8 cellular contexts compared by ENCODE assay signal in the genomic region with DNA sequence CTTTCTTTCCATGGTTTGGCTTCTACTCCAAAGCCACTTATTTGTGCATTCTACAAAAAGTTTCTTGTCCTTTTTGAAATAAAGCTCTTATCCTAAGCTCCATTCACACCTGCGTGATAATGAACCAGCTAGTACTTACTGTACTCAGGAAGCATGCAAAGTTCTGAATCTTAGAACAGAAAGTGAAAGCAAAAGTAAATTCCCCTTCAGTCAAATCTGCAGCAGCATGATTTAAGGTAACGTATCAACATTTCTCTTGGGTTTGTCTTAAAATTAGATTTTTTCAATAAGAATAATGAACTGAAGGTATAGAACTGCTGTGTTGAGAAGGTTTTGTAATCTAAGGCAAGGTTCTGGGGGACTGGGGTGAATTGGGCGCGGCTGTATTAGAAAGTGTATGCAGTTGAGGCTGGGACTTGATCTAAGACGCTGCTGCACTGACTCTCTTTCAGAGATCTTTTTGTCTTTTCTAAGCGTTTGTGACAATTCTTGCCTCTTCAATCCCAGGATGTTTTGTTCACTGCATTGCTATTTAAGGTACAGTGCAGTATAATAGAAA. TPM values are rescaled to one million over a fixed set of nuclear protein-coding genes. Genes with fewer than 3 reads are reported as not detected.
A peak's percentile ranks its signal among the peaks of the same experiment; 100 is the strongest.
DNase-seq lines count a peak whose midpoint lies in the region; ATAC-seq and TF ChIP-seq lines count a peak whose summit lies in the region.

TSS of gene ERAP2 (plus strand) at position 209 of the 559 bp plus-strand sequence. CDS start 3,186 bp downstream, outside the sequence.

- intact Hi-C loops in activated CD4-positive, alpha-beta memory T cell treated with anti-CD3 and anti-CD28 coated beads for 36 hours (cut with micrococcal nuclease), result loop anchor here (1.0 to 10.0 kb wide), 8 partner anchors 9 to 912 kb away; partner anchors contain the start of genes CAST and ELL2

- no peaks in the 10 kb centered on the region for H3K9me2 ChIP-seq in GM23338 (ENCODE audit: insufficient read depth)
- H3K9me2 ChIP-seq in Loucy (replicated peaks; ENCODE audit: low read depth, low read length), result no peaks in the 10 kb centered on the region

- H3F3A ChIP-seq in GM23338 (replicated peaks; ENCODE audit: low read depth) (no peaks in the 10 kb centered on the region), Loucy (ENCODE audit: low read depth) (no peaks in the 10 kb centered on the region; the same call in 1 of the 2 replicates)

- H3K4me1 ChIP-seq in GM23338 (ENCODE audit: insufficient read depth) (no peaks in the 10 kb centered on the region; the same call in 1 of the 2 replicates), Loucy (ENCODE audit: insufficient read depth, low read length, poor library complexity, severe bottlenecking) (peaks cover 75% of the 10 kb centered on the region)

- no peak for ATAC-seq in GM23338

- no peak within 1 kb of the TSS for H3K4me2 ChIP-seq in GM23338
- peak within 1 kb of the TSS; percentile 88 for H3K4me2 ChIP-seq in Loucy (ENCODE audit: low read depth, low read length, poor library complexity, severe bottlenecking)

- H3K79me2 ChIP-seq in GM23338 (replicated peaks; ENCODE audit: insufficient read depth), result no peaks in the 10 kb centered on the region
- H3K79me2 ChIP-seq in Loucy (ENCODE audit: insufficient read depth, low read length), result peaks cover 39% of the 10 kb centered on the region

- no peaks in the 10 kb centered on the region for H3K27me3 Mint-ChIP-seq in GM23338 (ENCODE audit: insufficient read depth, low read depth, poor library complexity)
- no peaks in the 10 kb centered on the region for H3K27me3 Mint-ChIP-seq in activated CD4-positive, alpha-beta memory T cell treated with anti-CD3 and anti-CD28 coated beads for 36 hours
- no peaks in the 10 kb centered on the region for H3K27me3 Mint-ChIP-seq in osteocyte (ENCODE audit: unreplicated experiment)

- H3K36me3 Mint-ChIP-seq in GM23338 (ENCODE audit: low read depth), result no peaks in the 10 kb centered on the region
- H3K36me3 Mint-ChIP-seq in activated CD4-positive, alpha-beta memory T cell treated with anti-CD3 and anti-CD28 coated beads for 36 hours, result peaks cover 15% of the 10 kb centered on the region
- H3K36me3 Mint-ChIP-seq in osteocyte (ENCODE audit: unreplicated experiment), result peaks cover 18% of the 10 kb centered on the region

- TF ChIP-seq CTCF in GM23338 (conservative IDR thresholded peaks at IDR 0.05; ENCODE audit: low read depth in 2 of 2) (no peak), Loucy (conservative IDR thresholded peaks at IDR 0.05; ENCODE audit: low read length) (no peak), fibroblast of pulmonary artery (IDR thresholded peaks at IDR 0.05; ENCODE audit: low read length, missing control alignments) (no peak), osteocyte (IDR thresholded peaks at IDR 0.05) (no peak)

- no peaks in the 10 kb centered on the region for H3K36me3 ChIP-seq in GM23338 (ENCODE audit: insufficient read depth)
- no peaks in the 10 kb centered on the region for H3K36me3 ChIP-seq in Loucy (ENCODE audit: insufficient read depth, low read length)

- H3K4me3 Mint-ChIP-seq in GM23338, result no peak within 1 kb of the TSS
- H3K4me3 Mint-ChIP-seq in activated CD4-positive, alpha-beta memory T cell treated with anti-CD3 and anti-CD28 coated beads for 36 hours, result peak within 1 kb of the TSS; percentile 96
- H3K4me3 Mint-ChIP-seq in osteocyte (ENCODE audit: unreplicated experiment), result peak within 1 kb of the TSS; percentile 87

- H3K9me3 Mint-ChIP-seq in GM23338 (no peaks in the 10 kb centered on the region), osteocyte (ENCODE audit: unreplicated experiment) (no peaks in the 10 kb centered on the region)
- H3K9me3 Mint-ChIP-seq in activated CD4-positive, alpha-beta memory T cell treated with anti-CD3 and anti-CD28 coated beads for 36 hours, result no peaks in the 10 kb centered on the region

- H2AFZ ChIP-seq in GM23338, result peak within 1 kb of the TSS; percentile 60
- H2AFZ ChIP-seq in Loucy (ENCODE audit: low read length), result peak within 1 kb of the TSS; percentile 72

- H4K20me1 ChIP-seq in GM23338 (replicated peaks; ENCODE audit: insufficient read depth), result no peaks in the 10 kb centered on the region
- no peaks in the 10 kb centered on the region for H4K20me1 ChIP-seq in Loucy (ENCODE audit: insufficient read depth, low read length, poor library complexity, severe bottlenecking)

- no peaks in the 10 kb centered on the region for H3K27me3 ChIP-seq in GM23338 (ENCODE audit: insufficient read depth)
- H3K27me3 ChIP-seq in Loucy (ENCODE audit: insufficient read depth, low read length, poor library complexity, severe bottlenecking), result no peaks in the 10 kb centered on the region

- no peaks in the 10 kb centered on the region for H3K9me3 ChIP-seq in Loucy (ENCODE audit: insufficient read depth, low read depth, low read length)

- peaks cover 8% of the 10 kb centered on the region; the same call in 2 of the 3 replicates for H3K4me1 Mint-ChIP-seq in GM23338
- peaks cover 63% of the 10 kb centered on the region for H3K4me1 Mint-ChIP-seq in activated CD4-positive, alpha-beta memory T cell treated with anti-CD3 and anti-CD28 coated beads for 36 hours (ENCODE audit: low read depth)
- H3K4me1 Mint-ChIP-seq in osteocyte (ENCODE audit: unreplicated experiment), result peaks cover 30% of the 10 kb centered on the region

- POLR2A ChIA-PET in activated CD4-positive, alpha-beta memory T cell treated with anti-CD3 and anti-CD28 coated beads for 36 hours (lab: Charles Lee), result interaction anchor here (1.3 to 5.0 kb wide), 9 partner anchors 9 to 307 kb away, joined by 3 to 32 read pairs (median 6); partner anchors contain the start of genes ERAP1, LNPEP and RIOK2

- DNase-seq in NCI-H2107 treated with DMSO at 0.1 percent for 48 hours (lab: John Stamatoyannopoulos, UW; ENCODE audit: unreplicated experiment), result peak; percentile 23
- DNase-seq in NCI-H2107 (lab: John Stamatoyannopoulos, UW), result no peak
- DNase-seq in GM23338 (ENCODE audit: low spot score), result peak; percentile 14
- peak; percentile 30 for DNase-seq in activated CD4-positive, alpha-beta memory T cell treated with anti-CD3 and anti-CD28 coated beads for 36 hours
- peak; percentile 56 for DNase-seq in fibroblast of pulmonary artery (ENCODE audit: low read depth)
- DNase-seq in osteocyte (ENCODE audit: extremely low spot score, unreplicated experiment), result no peak
- no peak for DNase-seq in NCI-H128 (lab: John Stamatoyannopoulos, UW; ENCODE audit: unreplicated experiment)

- H3K27ac ChIP-seq in GM23338 (ENCODE audit: low read depth), result no peak within 1 kb of the TSS

- H3K4me3 ChIP-seq in GM23338, result no peak within 1 kb of the TSS
- H3K4me3 ChIP-seq in Loucy (ENCODE audit: low read length, poor library complexity, severe bottlenecking), result peak within 1 kb of the TSS; percentile 88
- H3K4me3 ChIP-seq in fibroblast of pulmonary artery (replicated peaks; ENCODE audit: low read depth, low read length), result peak within 1 kb of the TSS; percentile 55

- peak within 1 kb of the TSS; percentile 85 for H3K9ac ChIP-seq in Loucy (ENCODE audit: low read depth, low read length, poor library complexity, severe bottlenecking)

- CTCF ChIA-PET in activated CD4-positive, alpha-beta memory T cell treated with anti-CD3 and anti-CD28 coated beads for 36 hours (lab: Charles Lee), result interaction anchor here (0.7 to 1.8 kb wide), 10 partner anchors 9 to 285 kb away, joined by 3 to 7 read pairs (median 4); partner anchors contain the start of gene LNPEP

- no peak within 1 kb of the TSS for H3K27ac Mint-ChIP-seq in GM23338
- H3K27ac Mint-ChIP-seq in activated CD4-positive, alpha-beta memory T cell treated with anti-CD3 and anti-CD28 coated beads for 36 hours, result peak within 1 kb of the TSS; percentile 97
- peak within 1 kb of the TSS; percentile 94 for H3K27ac Mint-ChIP-seq in osteocyte (ENCODE audit: unreplicated experiment)

TF ChIP-seq in GM23338, 12 proteins besides CTCF, POLR2A, EP300 and RAD21 (continues in another document):
- TF ChIP-seq STAT1 (IDR thresholded peaks at IDR 0.05; ENCODE audit: unreplicated experiment), result no peak
- TF ChIP-seq EZH2phosphoT487 (IDR thresholded peaks at IDR 0.05; ENCODE audit: unreplicated experiment), result no peak
- no peak for TF ChIP-seq CREB1 (CRISPR knock-in tag; IDR thresholded peaks at IDR 0.05; ENCODE audit: low read depth)
- TF ChIP-seq JUNB (IDR thresholded peaks at IDR 0.05; ENCODE audit: unreplicated experiment), result no peak

RNA-seq across cellular contexts. Expression of gene ERAP2, which starts in this region (rescaled TPM):
- not detected in 2 replicates for total RNA-seq in GM23338 (2014; rRNA removed; shearing (Covaris generic))
- polyA plus RNA-seq in GM23338 (2016; fragmentation: Nextera tagmentation; extraction: Ambion mirVana), result 0.73 TPM in 1 of 2 replicates, not detected in the other
- 10 to 100 TPM; 44.8 to 48.9 TPM for total RNA-seq in activated CD4-positive, alpha-beta memory T cell treated with anti-CD3 and anti-CD28 coated beads for 36 hours
- total RNA-seq in osteocyte, result 3.5 and 4.4 TPM in 2 replicates

Comparison
In these comparisons a context has a peak if more than half of its experiments do, and no peak if none do; other contexts are left out.
1. DNase-seq: peak in NCI-H2107 treated with DMSO at 0.1 percent for 48 hours (single experiment), activated CD4-positive, alpha-beta memory T cell treated with anti-CD3 and anti-CD28 coated beads for 36 hours (single experiment) and fibroblast of pulmonary artery (single experiment); none in NCI-H2107 (single experiment), osteocyte (single experiment) and NCI-H128 (single experiment).
2. Peak in DNase-seq in GM23338; RNA of the gene not detected or under 1 TPM.